1 cellular context compared by ENCODE assay signal in the genomic region with DNA sequence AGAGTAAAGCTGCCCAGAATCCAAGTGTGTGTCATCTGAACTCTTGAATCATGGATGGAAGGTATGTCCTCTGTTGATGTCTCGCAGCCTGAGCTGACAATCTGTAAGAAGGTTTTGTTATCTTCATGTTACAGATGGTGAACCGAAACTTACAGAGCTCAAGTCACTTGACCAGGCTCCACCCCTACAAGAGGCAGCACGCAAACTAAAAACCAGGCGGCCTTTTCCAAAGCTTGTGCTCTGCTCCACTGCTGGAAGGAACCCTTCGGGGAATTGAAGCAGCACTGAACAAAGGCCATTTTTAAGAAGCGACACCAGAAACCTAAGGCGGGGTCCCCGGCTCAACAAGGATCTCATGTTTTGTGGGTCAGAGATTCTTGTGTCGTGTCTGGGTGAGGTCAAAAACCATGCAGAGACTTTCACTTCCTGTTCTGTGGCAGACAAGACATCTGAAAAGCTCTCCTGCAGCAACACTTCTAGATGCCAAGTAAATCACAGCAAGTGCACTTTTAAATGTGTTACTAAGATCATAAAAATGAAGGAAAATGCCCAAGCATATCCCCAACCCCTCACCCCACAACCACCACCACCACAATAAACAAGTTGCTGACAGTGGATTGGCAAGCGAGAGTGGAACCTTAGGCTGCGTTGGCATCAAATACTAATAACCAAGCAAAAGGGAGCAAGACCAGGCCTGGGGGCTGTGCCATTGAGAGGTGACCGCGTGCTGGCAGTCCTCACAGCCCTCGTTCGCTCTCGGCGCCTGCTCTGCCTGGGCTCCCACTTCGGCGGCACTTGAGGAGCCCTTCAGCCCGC.
TF ChIP-seq lines count a peak whose summit lies in the region.

No MANE protein-coding gene starts in this region.

TF ChIP-seq in K562, 482 proteins besides CTCF, POLR2A, EP300 and RAD21 (continued from another document and continues in another):
- TF ChIP-seq, protein P1, sequence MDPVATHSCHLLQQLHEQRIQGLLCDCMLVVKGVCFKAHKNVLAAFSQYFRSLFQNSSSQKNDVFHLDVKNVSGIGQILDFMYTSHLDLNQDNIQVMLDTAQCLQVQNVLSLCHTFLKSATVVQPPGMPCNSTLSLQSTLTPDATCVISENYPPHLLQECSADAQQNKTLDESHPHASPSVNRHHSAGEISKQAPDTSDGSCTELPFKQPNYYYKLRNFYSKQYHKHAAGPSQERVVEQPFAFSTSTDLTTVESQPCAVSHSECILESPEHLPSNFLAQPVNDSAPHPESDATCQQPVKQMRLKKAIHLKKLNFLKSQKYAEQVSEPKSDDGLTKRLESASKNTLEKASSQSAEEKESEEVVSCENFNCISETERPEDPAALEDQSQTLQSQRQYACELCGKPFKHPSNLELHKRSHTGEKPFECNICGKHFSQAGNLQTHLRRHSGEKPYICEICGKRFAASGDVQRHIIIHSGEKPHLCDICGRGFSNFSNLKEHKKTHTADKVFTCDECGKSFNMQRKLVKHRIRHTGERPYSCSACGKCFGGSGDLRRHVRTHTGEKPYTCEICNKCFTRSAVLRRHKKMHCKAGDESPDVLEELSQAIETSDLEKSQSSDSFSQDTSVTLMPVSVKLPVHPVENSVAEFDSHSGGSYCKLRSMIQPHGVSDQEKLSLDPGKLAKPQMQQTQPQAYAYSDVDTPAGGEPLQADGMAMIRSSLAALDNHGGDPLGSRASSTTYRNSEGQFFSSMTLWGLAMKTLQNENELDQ (CRISPR knock-in tag; IDR thresholded peaks at IDR 0.05; ENCODE audit: borderline replicate concordance), result no peak
- TF ChIP-seq ZNF644 (tag; IDR thresholded peaks at IDR 0.05; ENCODE audit: low read depth), result no peak
- no peak for TF ChIP-seq BCL6 (CRISPR knock-in tag; IDR thresholded peaks at IDR 0.05)
- TF ChIP-seq CAMTA2 (CRISPR knock-in tag; conservative IDR thresholded peaks at IDR 0.05), result no peak
- TF ChIP-seq TFAM (CRISPR knock-in tag; conservative IDR thresholded peaks at IDR 0.05), result no peak
- TF ChIP-seq MCM2 (IDR thresholded peaks at IDR 0.05; ENCODE audit: low read depth), result no peak
- TF ChIP-seq ZNF316 (IDR thresholded peaks at IDR 0.05), result no peak
- TF ChIP-seq RFX5 (IDR thresholded peaks at IDR 0.05; ENCODE audit: low read depth, low read length), result no peak
- no peak for TF ChIP-seq ZNF444 (CRISPR knock-in tag; IDR thresholded peaks at IDR 0.05)
- TF ChIP-seq FOS (IDR thresholded peaks at IDR 0.05; ENCODE audit: extremely low read depth, insufficient read length), result no peak
- no peak for TF ChIP-seq RNF2 (IDR thresholded peaks at IDR 0.05)
- TF ChIP-seq ZSCAN32 (CRISPR knock-in tag; IDR thresholded peaks at IDR 0.05), result no peak
- TF ChIP-seq TCF7L2 (IDR thresholded peaks at IDR 0.05; ENCODE audit: low read depth, low read length), result no peak
- TF ChIP-seq NCOA1 (IDR thresholded peaks at IDR 0.05; ENCODE audit: low read depth), result no peak
- no peak for TF ChIP-seq ZNF77 (CRISPR knock-in tag; IDR thresholded peaks at IDR 0.05)
- TF ChIP-seq, protein P2, sequence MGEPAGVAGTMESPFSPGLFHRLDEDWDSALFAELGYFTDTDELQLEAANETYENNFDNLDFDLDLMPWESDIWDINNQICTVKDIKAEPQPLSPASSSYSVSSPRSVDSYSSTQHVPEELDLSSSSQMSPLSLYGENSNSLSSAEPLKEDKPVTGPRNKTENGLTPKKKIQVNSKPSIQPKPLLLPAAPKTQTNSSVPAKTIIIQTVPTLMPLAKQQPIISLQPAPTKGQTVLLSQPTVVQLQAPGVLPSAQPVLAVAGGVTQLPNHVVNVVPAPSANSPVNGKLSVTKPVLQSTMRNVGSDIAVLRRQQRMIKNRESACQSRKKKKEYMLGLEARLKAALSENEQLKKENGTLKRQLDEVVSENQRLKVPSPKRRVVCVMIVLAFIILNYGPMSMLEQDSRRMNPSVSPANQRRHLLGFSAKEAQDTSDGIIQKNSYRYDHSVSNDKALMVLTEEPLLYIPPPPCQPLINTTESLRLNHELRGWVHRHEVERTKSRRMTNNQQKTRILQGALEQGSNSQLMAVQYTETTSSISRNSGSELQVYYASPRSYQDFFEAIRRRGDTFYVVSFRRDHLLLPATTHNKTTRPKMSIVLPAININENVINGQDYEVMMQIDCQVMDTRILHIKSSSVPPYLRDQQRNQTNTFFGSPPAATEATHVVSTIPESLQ (CRISPR knock-in tag; IDR thresholded peaks at IDR 0.05), result no peak
- TF ChIP-seq POLR2AphosphoS2 (IDR thresholded peaks at IDR 0.05; ENCODE audit: low read length), result no peak
- TF ChIP-seq, protein P3, sequence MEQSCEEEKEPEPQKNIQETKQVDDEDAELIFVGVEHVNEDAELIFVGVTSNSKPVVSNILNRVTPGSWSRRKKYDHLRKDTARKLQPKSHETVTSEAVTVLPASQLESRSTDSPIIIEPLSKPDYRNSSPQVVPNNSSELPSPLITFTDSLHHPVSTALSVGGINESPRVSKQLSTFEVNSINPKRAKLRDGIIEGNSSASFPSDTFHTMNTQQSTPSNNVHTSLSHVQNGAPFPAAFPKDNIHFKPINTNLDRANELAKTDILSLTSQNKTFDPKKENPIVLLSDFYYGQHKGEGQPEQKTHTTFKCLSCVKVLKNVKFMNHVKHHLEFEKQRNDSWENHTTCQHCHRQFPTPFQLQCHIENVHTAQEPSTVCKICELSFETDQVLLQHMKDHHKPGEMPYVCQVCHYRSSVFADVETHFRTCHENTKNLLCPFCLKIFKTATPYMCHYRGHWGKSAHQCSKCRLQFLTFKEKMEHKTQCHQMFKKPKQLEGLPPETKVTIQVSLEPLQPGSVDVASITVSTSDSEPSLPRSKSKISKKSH (CRISPR knock-in tag; IDR thresholded peaks at IDR 0.05), result no peak
- no peak for TF ChIP-seq FOXA1 (IDR thresholded peaks at IDR 0.05; ENCODE audit: borderline replicate concordance)
- TF ChIP-seq ILF3 (IDR thresholded peaks at IDR 0.05; ENCODE audit: borderline replicate concordance), result no peak
- TF ChIP-seq MTA3 (IDR thresholded peaks at IDR 0.05; ENCODE audit: borderline replicate concordance), result 0 out of 2 replicates have a peak, but pooled peaks have one; percentile 11
- TF ChIP-seq XRCC5 (IDR thresholded peaks at IDR 0.05; ENCODE audit: low read depth, low read length), result no peak
- TF ChIP-seq GABPB1 (CRISPR knock-in tag; IDR thresholded peaks at IDR 0.05), result 0 out of 2 replicates have a peak, but pooled peaks have one; percentile 34
- TF ChIP-seq CCNT2 (IDR thresholded peaks at IDR 0.05; ENCODE audit: borderline replicate concordance, extremely low read depth, insufficient read length, low read depth, low read length), result peak; percentile 57
- 0 out of 2 replicates have a peak, but pooled peaks have one; percentile 1 for TF ChIP-seq MAFF (IDR thresholded peaks at IDR 0.05; ENCODE audit: low read length)
- TF ChIP-seq NUFIP1 (IDR thresholded peaks at IDR 0.05; ENCODE audit: partially characterized antibody), result no peak
- no peak for TF ChIP-seq NEUROD1 (IDR thresholded peaks at IDR 0.05; ENCODE audit: borderline replicate concordance, low read depth, low read length, partially characterized antibody)
- TF ChIP-seq SRF (CRISPR knock-in tag; IDR thresholded peaks at IDR 0.05), result no peak
- TF ChIP-seq, protein P4, sequence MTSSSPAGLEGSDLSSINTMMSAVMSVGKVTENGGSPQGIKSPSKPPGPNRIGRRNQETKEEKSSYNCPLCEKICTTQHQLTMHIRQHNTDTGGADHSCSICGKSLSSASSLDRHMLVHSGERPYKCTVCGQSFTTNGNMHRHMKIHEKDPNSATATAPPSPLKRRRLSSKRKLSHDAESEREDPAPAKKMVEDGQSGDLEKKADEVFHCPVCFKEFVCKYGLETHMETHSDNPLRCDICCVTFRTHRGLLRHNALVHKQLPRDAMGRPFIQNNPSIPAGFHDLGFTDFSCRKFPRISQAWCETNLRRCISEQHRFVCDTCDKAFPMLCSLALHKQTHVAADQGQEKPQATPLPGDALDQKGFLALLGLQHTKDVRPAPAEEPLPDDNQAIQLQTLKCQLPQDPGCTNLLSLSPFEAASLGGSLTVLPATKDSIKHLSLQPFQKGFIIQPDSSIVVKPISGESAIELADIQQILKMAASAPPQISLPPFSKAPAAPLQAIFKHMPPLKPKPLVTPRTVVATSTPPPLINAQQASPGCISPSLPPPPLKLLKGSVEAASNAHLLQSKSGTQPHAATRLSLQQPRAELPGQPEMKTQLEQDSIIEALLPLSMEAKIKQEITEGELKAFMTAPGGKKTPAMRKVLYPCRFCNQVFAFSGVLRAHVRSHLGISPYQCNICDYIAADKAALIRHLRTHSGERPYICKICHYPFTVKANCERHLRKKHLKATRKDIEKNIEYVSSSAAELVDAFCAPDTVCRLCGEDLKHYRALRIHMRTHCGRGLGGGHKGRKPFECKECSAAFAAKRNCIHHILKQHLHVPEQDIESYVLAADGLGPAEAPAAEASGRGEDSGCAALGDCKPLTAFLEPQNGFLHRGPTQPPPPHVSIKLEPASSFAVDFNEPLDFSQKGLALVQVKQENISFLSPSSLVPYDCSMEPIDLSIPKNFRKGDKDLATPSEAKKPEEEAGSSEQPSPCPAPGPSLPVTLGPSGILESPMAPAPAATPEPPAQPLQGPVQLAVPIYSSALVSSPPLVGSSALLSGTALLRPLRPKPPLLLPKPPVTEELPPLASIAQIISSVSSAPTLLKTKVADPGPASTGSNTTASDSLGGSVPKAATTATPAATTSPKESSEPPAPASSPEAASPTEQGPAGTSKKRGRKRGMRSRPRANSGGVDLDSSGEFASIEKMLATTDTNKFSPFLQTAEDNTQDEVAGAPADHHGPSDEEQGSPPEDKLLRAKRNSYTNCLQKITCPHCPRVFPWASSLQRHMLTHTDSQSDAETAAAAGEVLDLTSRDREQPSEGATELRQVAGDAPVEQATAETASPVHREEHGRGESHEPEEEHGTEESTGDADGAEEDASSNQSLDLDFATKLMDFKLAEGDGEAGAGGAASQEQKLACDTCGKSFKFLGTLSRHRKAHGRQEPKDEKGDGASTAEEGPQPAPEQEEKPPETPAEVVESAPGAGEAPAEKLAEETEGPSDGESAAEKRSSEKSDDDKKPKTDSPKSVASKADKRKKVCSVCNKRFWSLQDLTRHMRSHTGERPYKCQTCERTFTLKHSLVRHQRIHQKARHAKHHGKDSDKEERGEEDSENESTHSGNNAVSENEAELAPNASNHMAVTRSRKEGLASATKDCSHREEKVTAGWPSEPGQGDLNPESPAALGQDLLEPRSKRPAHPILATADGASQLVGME (CRISPR knock-in tag; IDR thresholded peaks at IDR 0.05), result no peak
- 0 out of 2 replicates have a peak, but pooled peaks have one; percentile 59 for TF ChIP-seq RHOXF2B (CRISPR knock-in tag; conservative IDR thresholded peaks at IDR 0.05)
- TF ChIP-seq, protein P5, sequence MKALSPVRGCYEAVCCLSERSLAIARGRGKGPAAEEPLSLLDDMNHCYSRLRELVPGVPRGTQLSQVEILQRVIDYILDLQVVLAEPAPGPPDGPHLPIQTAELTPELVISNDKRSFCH (CRISPR knock-in tag; IDR thresholded peaks at IDR 0.05), result no peak
- TF ChIP-seq, protein P5 (tag; IDR thresholded peaks at IDR 0.05), result no peak
- no peak for TF ChIP-seq PRMT5 (CRISPR knock-in tag; IDR thresholded peaks at IDR 0.05)
- TF ChIP-seq DPF2 (IDR thresholded peaks at IDR 0.05), result peak; percentile 85
- TF ChIP-seq RFX7 (CRISPR knock-in tag; IDR thresholded peaks at IDR 0.05), result no peak
- peak; percentile 70 for TF ChIP-seq MEIS2 (IDR thresholded peaks at IDR 0.05; ENCODE audit: partially characterized antibody)
- TF ChIP-seq ZFP36 (IDR thresholded peaks at IDR 0.05; ENCODE audit: low read depth, low read length, partially characterized antibody), result no peak
- peak; percentile 29; the same call in 1 of the 2 replicates for TF ChIP-seq POLR2G (IDR thresholded peaks at IDR 0.05; ENCODE audit: low read depth, low read length)
- no peak for TF ChIP-seq TAF9B (IDR thresholded peaks at IDR 0.05; ENCODE audit: partially characterized antibody)
- 0 out of 2 replicates have a peak, but pooled peaks have one; percentile 6 for TF ChIP-seq CREM (IDR thresholded peaks at IDR 0.05; ENCODE audit: low read depth)
- peak; percentile 26; the same call in 1 of the 2 replicates for TF ChIP-seq ZEB2 (IDR thresholded peaks at IDR 0.05)
- TF ChIP-seq PRPF4 (IDR thresholded peaks at IDR 0.05; ENCODE audit: insufficient read depth, low read depth, low read length, poor library complexity, severe bottlenecking), result no peak
- peak; percentile 89 for TF ChIP-seq SPI1 (IDR thresholded peaks at IDR 0.05; ENCODE audit: borderline replicate concordance, low read depth, low read length)
- no peak for TF ChIP-seq SREBF1 (IDR thresholded peaks at IDR 0.05; ENCODE audit: borderline replicate concordance, low read depth, low read length)
- peak; percentile 71 for TF ChIP-seq FOSL1 (tag; conservative IDR thresholded peaks at IDR 0.05)
- TF ChIP-seq, protein P6, sequence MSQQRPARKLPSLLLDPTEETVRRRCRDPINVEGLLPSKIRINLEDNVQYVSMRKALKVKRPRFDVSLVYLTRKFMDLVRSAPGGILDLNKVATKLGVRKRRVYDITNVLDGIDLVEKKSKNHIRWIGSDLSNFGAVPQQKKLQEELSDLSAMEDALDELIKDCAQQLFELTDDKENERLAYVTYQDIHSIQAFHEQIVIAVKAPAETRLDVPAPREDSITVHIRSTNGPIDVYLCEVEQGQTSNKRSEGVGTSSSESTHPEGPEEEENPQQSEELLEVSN (IDR thresholded peaks at IDR 0.05; ENCODE audit: borderline replicate concordance in 1 of 2, extremely low read depth in 1 of 2, insufficient read depth in 1 of 2, insufficient read length in 1 of 2, low read depth in 1 of 2, low read length in 1 of 2, poor library complexity in 1 of 2, severe bottlenecking in 1 of 2), result peak in 1 of 2 experiments; percentile 60
- TF ChIP-seq, protein P7, sequence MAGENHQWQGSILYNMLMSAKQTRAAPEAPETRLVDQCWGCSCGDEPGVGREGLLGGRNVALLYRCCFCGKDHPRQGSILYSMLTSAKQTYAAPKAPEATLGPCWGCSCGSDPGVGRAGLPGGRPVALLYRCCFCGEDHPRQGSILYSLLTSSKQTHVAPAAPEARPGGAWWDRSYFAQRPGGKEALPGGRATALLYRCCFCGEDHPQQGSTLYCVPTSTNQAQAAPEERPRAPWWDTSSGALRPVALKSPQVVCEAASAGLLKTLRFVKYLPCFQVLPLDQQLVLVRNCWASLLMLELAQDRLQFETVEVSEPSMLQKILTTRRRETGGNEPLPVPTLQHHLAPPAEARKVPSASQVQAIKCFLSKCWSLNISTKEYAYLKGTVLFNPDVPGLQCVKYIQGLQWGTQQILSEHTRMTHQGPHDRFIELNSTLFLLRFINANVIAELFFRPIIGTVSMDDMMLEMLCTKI (IDR thresholded peaks at IDR 0.05; ENCODE audit: partially characterized antibody), result no peak
- TF ChIP-seq, protein P8, sequence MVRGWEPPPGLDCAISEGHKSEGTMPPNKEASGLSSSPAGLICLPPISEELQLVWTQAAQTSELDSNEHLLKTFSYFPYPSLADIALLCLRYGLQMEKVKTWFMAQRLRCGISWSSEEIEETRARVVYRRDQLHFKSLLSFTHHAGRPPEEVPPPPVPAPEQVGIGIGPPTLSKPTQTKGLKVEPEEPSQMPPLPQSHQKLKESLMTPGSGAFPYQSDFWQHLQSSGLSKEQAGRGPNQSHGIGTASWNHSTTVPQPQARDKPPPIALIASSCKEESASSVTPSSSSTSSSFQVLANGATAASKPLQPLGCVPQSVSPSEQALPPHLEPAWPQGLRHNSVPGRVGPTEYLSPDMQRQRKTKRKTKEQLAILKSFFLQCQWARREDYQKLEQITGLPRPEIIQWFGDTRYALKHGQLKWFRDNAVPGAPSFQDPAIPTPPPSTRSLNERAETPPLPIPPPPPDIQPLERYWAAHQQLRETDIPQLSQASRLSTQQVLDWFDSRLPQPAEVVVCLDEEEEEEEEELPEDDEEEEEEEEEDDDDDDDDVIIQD (CRISPR knock-in tag; IDR thresholded peaks at IDR 0.05), result no peak
- no peak for TF ChIP-seq MTF1 (CRISPR knock-in tag; IDR thresholded peaks at IDR 0.05; ENCODE audit: borderline replicate concordance)
- TF ChIP-seq HNRNPK (IDR thresholded peaks at IDR 0.05; ENCODE audit: low read depth, low read length, poor library complexity, severe bottlenecking), result no peak
- no peak for TF ChIP-seq STAG1 (CRISPR knock-in tag; IDR thresholded peaks at IDR 0.05; ENCODE audit: borderline replicate concordance)
